Comparison of ENCODE assay signal across 18 cellular contexts in the genomic region with DNA sequence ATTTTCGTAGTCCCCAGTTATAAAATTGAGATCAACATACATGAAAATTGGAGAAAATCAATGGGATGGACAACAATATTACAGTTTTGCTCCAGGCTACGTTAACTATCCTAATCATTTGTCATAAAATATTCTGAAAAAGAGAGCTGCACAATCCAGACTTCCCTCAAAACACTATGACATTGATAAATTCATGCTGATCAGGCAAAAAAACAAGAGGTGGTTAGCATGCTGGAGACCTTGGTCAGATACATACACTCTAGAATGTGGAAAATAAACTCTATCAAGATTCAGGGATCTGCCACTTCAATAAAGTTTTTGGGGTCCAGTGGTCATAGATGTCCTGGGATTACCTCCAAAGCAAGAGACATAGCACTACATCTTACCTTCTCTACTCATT.
"Had no signal": no experiment of that assay in that cellular context is flagged by ENCODE, and none has a peak within 500 bp of the region (broad histone marks: within the 10 kb centered on the region; RNA-seq: fewer than 3 reads in every experiment).

No MANE protein-coding gene starts in this region.

- FAIRE-seq: frontal cortex had no signal

- H3K36me3 Mint-ChIP-seq: natural killer cell; stimulated activated effector memory CD8-positive, alpha-beta T cell treated with anti-CD3 and anti-CD28 coated beads, Interleukin-12 subunit alpha, Interleukin-12 subunit beta, amount 100 ng/mL, for 72 hours had no signal

- H3K27ac ChIP-seq: coronary artery, heart left ventricle, suprapubic skin, thyroid gland, upper lobe of left lung, uterus had no signal

- H3K27me3 ChIP-seq: heart left ventricle, suprapubic skin, thyroid gland, upper lobe of left lung, uterus had no signal

- DNase-seq: effector CD4-positive, alpha-beta T cell; endodermal cell; heart left ventricle; hippocampal formation; natural killer cell; posterior cingulate gyrus; right cardiac atrium; stimulated activated CD4-positive, alpha-beta T cell treated with anti-CD3 and anti-CD28 coated beads, Interleukin-4, amount 100 ng/mL, for 1 hour; stimulated activated CD8-positive, alpha-beta memory T cell treated with anti-CD3 and anti-CD28 coated beads, Interleukin-4, amount 100 ng/mL, for 48 hours; stimulated activated naive CD8-positive, alpha-beta T cell treated with anti-CD3 and anti-CD28 coated beads, Interleukin-15, Interleukin-2, amounts not matched to agents 100 U/mL and 50 U/mL, for 24 hours; thyroid gland; upper lobe of left lung; uterus had no signal

- H3K4me1 ChIP-seq: thyroid gland, uterus had no signal

- ATAC-seq: heart left ventricle; natural killer cell; right cardiac atrium; stimulated activated effector memory CD8-positive, alpha-beta T cell treated with anti-CD3 and anti-CD28 coated beads, Interleukin-12 subunit alpha, Interleukin-12 subunit beta, amount 100 ng/mL, for 72 hours; stimulated activated naive CD8-positive, alpha-beta T cell treated with anti-CD3 and anti-CD28 coated beads, Interleukin-15, Interleukin-2, amounts not matched to agents 100 U/mL and 50 U/mL, for 24 hours had no signal

- H3K4me1 Mint-ChIP-seq: endodermal cell; natural killer cell; neural crest cell; stimulated activated effector memory CD8-positive, alpha-beta T cell treated with anti-CD3 and anti-CD28 coated beads, Interleukin-12 subunit alpha, Interleukin-12 subunit beta, amount 100 ng/mL, for 72 hours had no signal

- H3K9me3 Mint-ChIP-seq: endodermal cell; natural killer cell; neural crest cell; stimulated activated effector memory CD8-positive, alpha-beta T cell treated with anti-CD3 and anti-CD28 coated beads, Interleukin-12 subunit alpha, Interleukin-12 subunit beta, amount 100 ng/mL, for 72 hours had no signal

- H3K4me3 Mint-ChIP-seq: endodermal cell; natural killer cell; neural crest cell; stimulated activated effector memory CD8-positive, alpha-beta T cell treated with anti-CD3 and anti-CD28 coated beads, Interleukin-12 subunit alpha, Interleukin-12 subunit beta, amount 100 ng/mL, for 72 hours had no signal

- H3K36me3 ChIP-seq: heart left ventricle, suprapubic skin, thyroid gland, upper lobe of left lung, uterus had no signal

- H3K27ac Mint-ChIP-seq: endodermal cell; natural killer cell; stimulated activated effector memory CD8-positive, alpha-beta T cell treated with anti-CD3 and anti-CD28 coated beads, Interleukin-12 subunit alpha, Interleukin-12 subunit beta, amount 100 ng/mL, for 72 hours had no signal

- H3K9me3 ChIP-seq: heart left ventricle, suprapubic skin, thyroid gland, upper lobe of left lung, uterus had no signal

- H3K4me3 ChIP-seq: coronary artery, heart left ventricle, suprapubic skin, thyroid gland, upper lobe of left lung, uterus had no signal
